13 cellular contexts compared by ENCODE assay signal in genomic region chr6:53199156-53199555, GRCh38. TPM values are rescaled to one million over a fixed set of nuclear protein-coding genes. Genes with fewer than 3 reads are reported as not detected.
DNase-seq lines count a peak whose midpoint lies in the region; ATAC-seq, FAIRE-seq and TF ChIP-seq lines count a peak whose summit lies in the region.
"Had no signal": no experiment of that assay in that cellular context is flagged by ENCODE, and none has a peak within 500 bp of the region (broad histone marks: within the 10 kb centered on the region; RNA-seq: fewer than 3 reads in every experiment).

No MANE protein-coding gene starts in this region.

- no peaks in the 10 kb centered on the region for H3K9me3 ChIP-seq in OCI-LY1 (ENCODE audit: low read length)
- H3K9me3 ChIP-seq: suprapubic skin had no signal

- no peaks in the 10 kb centered on the region for H3K27me3 ChIP-seq in OCI-LY1 (ENCODE audit: insufficient read depth, low read length)
- H3K27me3 ChIP-seq: suprapubic skin had no signal

- no peak overlapping the region for H2AFZ ChIP-seq in OCI-LY1 (ENCODE audit: low read length)

- H3K27ac Mint-ChIP-seq in effector memory CD8-positive, alpha-beta T cell: no peak overlapping the region
- H3K27ac Mint-ChIP-seq: brain had no signal

- ATAC-seq in GM19463 (IDR thresholded peaks at IDR 0.05; ENCODE audit: unreplicated experiment): peak; percentile 96
- peak; percentile 84 for ATAC-seq in HG03025 (IDR thresholded peaks at IDR 0.05; ENCODE audit: low FRiP score, unreplicated experiment)
- ATAC-seq in effector memory CD8-positive, alpha-beta T cell (replicated peaks): no peak

- no peak for TF ChIP-seq POLR2A in GM12891 (IDR thresholded peaks at IDR 0.05; ENCODE audit: low read depth, low read length)

- no peak overlapping the region for H3K4me3 Mint-ChIP-seq in effector memory CD8-positive, alpha-beta T cell
- H3K4me3 Mint-ChIP-seq: brain had no signal

- H3K36me3 ChIP-seq in OCI-LY1 (ENCODE audit: insufficient read depth, low read length): no peaks in the 10 kb centered on the region
- H3K36me3 ChIP-seq: suprapubic skin had no signal

- no peak overlapping the region for H3K9ac ChIP-seq in OCI-LY1 (ENCODE audit: low read length)

- H3K9me2 ChIP-seq in OCI-LY1 (ENCODE audit: low read depth, low read length): no peaks in the 10 kb centered on the region

- intact Hi-C loops in head of caudate nucleus (cut with DNase I): no loop called here

- no peaks in the 10 kb centered on the region for H3K79me2 ChIP-seq in OCI-LY1 (ENCODE audit: insufficient read depth, low read length)

- H3K9me3 Mint-ChIP-seq in effector memory CD8-positive, alpha-beta T cell: no peaks in the 10 kb centered on the region
- H3K9me3 Mint-ChIP-seq: brain had no signal

- peaks cover 35% of the 10 kb centered on the region for H3K4me1 ChIP-seq in OCI-LY1 (ENCODE audit: insufficient read depth, low read length, severe bottlenecking)

- H3K4me1 Mint-ChIP-seq in effector memory CD8-positive, alpha-beta T cell (ENCODE audit: low read depth in 2 of 2): no peaks in the 10 kb centered on the region
- H3K4me1 Mint-ChIP-seq: brain had no signal

- H3K4me2 ChIP-seq in OCI-LY1 (ENCODE audit: low read length): no peak overlapping the region

- H3K27ac ChIP-seq in OCI-LY1 (ENCODE audit: low read depth, low read length, poor library complexity, severe bottlenecking): peak overlapping the region; percentile 34
- H3K27ac ChIP-seq: suprapubic skin had no signal

- H4K20me1 ChIP-seq in OCI-LY1 (ENCODE audit: insufficient read depth, low read length): no peaks in the 10 kb centered on the region

- no peaks in the 10 kb centered on the region for H3F3A ChIP-seq in OCI-LY1 (ENCODE audit: insufficient read depth, low read length)

- H3K4me3 ChIP-seq in OCI-LY1 (ENCODE audit: low read depth, low read length, poor library complexity, severe bottlenecking): no peak overlapping the region
- H3K4me3 ChIP-seq: suprapubic skin had no signal

- FAIRE-seq in GM12891 (lab: Jason Lieb, UNC): peak; percentile 83

- no peak for TF ChIP-seq CTCF in OCI-LY1 (IDR thresholded peaks at IDR 0.05; ENCODE audit: low read length)

- H3K36me3 Mint-ChIP-seq in effector memory CD8-positive, alpha-beta T cell (ENCODE audit: insufficient read depth): peaks cover 3% of the 10 kb centered on the region
- H3K36me3 Mint-ChIP-seq: brain had no signal

- DNase-seq in GM12891 (ENCODE audit: insufficient read length, low spot score) (peak; percentile 41), islet precursor cell (no peak), head of caudate nucleus (no peak), DMS 273 treated with DMSO at 0.1 percent for 48 hours (lab: John Stamatoyannopoulos, UW) (no peak)
- no peak for DNase-seq in effector memory CD8-positive, alpha-beta T cell
- DNase-seq: NCI-H1092 treated with DMSO at 0.1 percent for 48 hours; stimulated activated CD4-positive, alpha-beta T cell treated with anti-CD3 and anti-CD28 coated beads, Interleukin-12 subunit alpha, Interleukin-12 subunit beta, amount 100 ng/mL, for 4 hours had no signal

- H3K27me3 Mint-ChIP-seq in effector memory CD8-positive, alpha-beta T cell: no peaks in the 10 kb centered on the region

TF ChIP-seq in GM12891, 5 proteins besides CTCF, POLR2A, EP300 and RAD21:
- TF ChIP-seq PAX5 (IDR thresholded peaks at IDR 0.05; ENCODE audit: insufficient read depth, low read length, severe bottlenecking) (no peak), POLR2AphosphoS5 (IDR thresholded peaks at IDR 0.05; ENCODE audit: low read depth, low read length) (no peak), TAF1 (IDR thresholded peaks at IDR 0.05; ENCODE audit: low read depth, low read length) (no peak), POU2F2 (IDR thresholded peaks at IDR 0.05; ENCODE audit: low read depth, low read length) (peak; percentile 64), SPI1 (IDR thresholded peaks at IDR 0.05; ENCODE audit: low read depth, low read length) (peak; percentile 98)

RNA-seq across cellular contexts. Expression of gene GCM1, which starts 50.5 kb away (rescaled TPM):
- polyA plus RNA-seq in GM12891 (2012; ENCODE audit: low read depth, missing spikeins): not detected
- polyA plus RNA-seq: BJ had no signal
